Comparison of ENCODE assay signal across 9 cellular contexts in the genomic region with DNA sequence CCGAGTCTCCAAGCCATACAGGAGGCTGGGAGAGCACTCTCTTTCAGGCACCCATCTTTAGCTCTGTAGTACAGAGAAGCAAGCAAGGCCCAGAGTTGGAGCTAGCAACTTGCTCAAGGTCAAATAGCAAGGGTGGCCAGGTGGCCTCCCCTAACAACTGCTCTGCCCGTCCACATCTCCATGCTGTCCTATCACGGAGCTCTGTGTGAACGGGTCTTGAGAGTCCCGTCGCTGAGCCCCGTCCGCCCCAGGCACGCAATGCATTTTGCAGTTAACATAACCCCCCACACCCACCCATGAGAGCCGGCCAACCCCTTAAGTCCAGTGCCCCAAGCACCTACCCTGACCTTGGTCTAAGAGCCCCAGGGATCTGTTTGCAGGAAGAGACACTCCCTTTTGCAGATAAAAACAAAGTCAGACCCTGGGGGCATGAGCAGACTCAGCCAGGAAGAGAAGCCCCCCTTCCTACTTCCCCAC. TPM values are rescaled to one million over a fixed set of nuclear protein-coding genes. Genes with fewer than 3 reads are reported as not detected.
DNase-seq lines count a peak whose midpoint lies in the region; ATAC-seq, FAIRE-seq and TF ChIP-seq lines count a peak whose summit lies in the region.
"Had no signal": no experiment of that assay in that cellular context is flagged by ENCODE, and none has a peak within 500 bp of the region (broad histone marks: within the 10 kb centered on the region; RNA-seq: fewer than 3 reads in every experiment).

No MANE protein-coding gene starts in this region.

- TF ChIP-seq POLR2A in HCT116 (IDR thresholded peaks at IDR 0.05; ENCODE audit: borderline replicate concordance, extremely low read depth, insufficient read depth, insufficient read length), result no peak
- TF ChIP-seq POLR2A in HepG2 (IDR thresholded peaks at IDR 0.05; ENCODE audit: insufficient read depth in 1 of 2, low read depth in 2 of 2, low read length in 2 of 2), result 0 out of 4 replicates have a peak, but pooled peaks of 1 of the 2 experiments have one; percentile 53
- no peak for TF ChIP-seq POLR2A in transverse colon (IDR thresholded peaks at IDR 0.05)

- no peaks in the 10 kb centered on the region for H3K9me2 ChIP-seq in HCT116 (ENCODE audit: insufficient read depth)

- in situ Hi-C loops in HepG2 (cut with HindIII; ENCODE audit: extremely low pct_ligation_motif_present, low pct_unique_long_range_greater_than_20kb) (loop anchor here (5.0 to 25.0 kb wide), 2 partner anchors 118 to 827 kb away; a partner anchor contains a TSS), transverse colon (cut with MboI; ENCODE audit: low pct_ligation_motif_present in 1 of 4, low pct_unique_long_range_greater_than_20kb in 1 of 4, low sequenced_read_pairs in 3 of 4) (loop anchor here in 1 of 4 donors (5.0 kb wide), 1 partner anchor 88 kb away; a partner anchor contains a TSS)

- H3K27me3 ChIP-seq in HCT116 (ENCODE audit: insufficient read depth, low read length), result no peaks in the 10 kb centered on the region
- no peaks in the 10 kb centered on the region for H3K27me3 ChIP-seq in ascending aorta
- H3K27me3 ChIP-seq in HepG2 (ENCODE audit: control insufficient read depth in 1 of 2, insufficient read depth in 2 of 2, low read length in 2 of 2), result no peaks in the 10 kb centered on the region; a peak in 1 of 5 replicates
- H3K27me3 ChIP-seq in transverse colon, result no peaks in the 10 kb centered on the region

- H4K20me1 ChIP-seq in HCT116 (ENCODE audit: insufficient read depth), result no peaks in the 10 kb centered on the region
- peaks cover 33% of the 10 kb centered on the region for H4K20me1 ChIP-seq in HepG2 (ENCODE audit: insufficient read depth, low read length)

- BruUV-seq in HCT116 (replicated peaks; lab: Mats Ljungman, UMichigan), result TSS peak; percentile 40
- no TSS peak for BruUV-seq in HepG2 (replicated peaks; lab: Mats Ljungman, UMichigan)

- H3K4me1 ChIP-seq in HCT116 (ENCODE audit: control insufficient read depth in 1 of 2, insufficient read depth in 2 of 2, low read length in 2 of 2) (peaks cover 15 to 27% of the 10 kb centered on the region in 2 experiments; a peak in 3 of 4 replicates), ascending aorta (peaks cover 10 to 39% of the 10 kb centered on the region in 2 donors), HepG2 (ENCODE audit: insufficient read depth, low read length) (peaks cover 49% of the 10 kb centered on the region), transverse colon (peaks cover 34 to 59% (median 42%) of the 10 kb centered on the region in 4 donors)

- no peak for TF ChIP-seq EP300 in HepG2 (IDR thresholded peaks at IDR 0.05; ENCODE audit: low read depth in 2 of 2, low read length in 2 of 2)
- no peak for TF ChIP-seq EP300 in HepG2 (CRISPR knock-in tag; IDR thresholded peaks at IDR 0.05; ENCODE audit: borderline replicate concordance)
- TF ChIP-seq EP300 in transverse colon (IDR thresholded peaks at IDR 0.05; ENCODE audit: low read depth), result no peak

- POLR2A ChIA-PET in AG04449 (lab: Yijun Ruan, JAX), result interaction anchor here (0.7 kb wide), 1 partner anchor 15 kb away, joined by 5 read pairs; no protein-coding TSS in a partner anchor
- POLR2A ChIA-PET in HCT116 (lab: Charles Lee), result interaction anchor here (1.0 kb wide), 1 partner anchor 12 kb away, joined by 3 read pairs; no protein-coding TSS in a partner anchor
- POLR2A ChIA-PET in HepG2 (lab: Yijun Ruan, JAX), result interaction anchor here (0.7 to 7.9 kb wide), 11 partner anchors 9 to 551 kb away, joined by 3 to 212 read pairs (median 3); a partner anchor contains a TSS

- TF ChIP-seq RAD21 in HCT116 (IDR thresholded peaks at IDR 0.05; ENCODE audit: low read depth) (no peak), HepG2 (CRISPR knock-in tag; IDR thresholded peaks at IDR 0.05) (no peak)

- DNase-seq in AG04449 (ENCODE audit: low read depth, low spot score) (no peak), HCT116 (ENCODE audit: low read depth, low spot score) (no peak), ascending aorta (ENCODE audit: low spot score in 2 of 2) (no peak), HepG2 (ENCODE audit: low spot score) (peak; percentile 42), transverse colon (no peak), D721Med (ENCODE audit: insufficient read length, low spot score) (no peak), HTR-8/SVneo (ENCODE audit: insufficient read length, low spot score) (no peak), NCI-H1436 (lab: John Stamatoyannopoulos, UW) (no peak)

- H3K79me2 ChIP-seq in HCT116 (ENCODE audit: insufficient read depth, low read length) (peaks cover 45% of the 10 kb centered on the region), HepG2 (ENCODE audit: insufficient read depth, low read length) (peaks cover 40% of the 10 kb centered on the region)

- H3K4me2 ChIP-seq in HCT116 (ENCODE audit: low read length), result peak overlapping the region; percentile 100
- peak overlapping the region; percentile 91 for H3K4me2 ChIP-seq in HepG2 (ENCODE audit: low read depth, low read length)

- H3K27ac ChIP-seq in HCT116 (ENCODE audit: low read depth, low read length), result peak overlapping the region; percentile 89
- peak overlapping the region; percentile 91 to 97 for H3K27ac ChIP-seq in ascending aorta
- H3K27ac ChIP-seq in HepG2 (ENCODE audit: extremely low read length, insufficient read depth, low read length), result peak overlapping the region; percentile 95
- peak overlapping the region; percentile 89 to 99 (median 98) for H3K27ac ChIP-seq in transverse colon

- H2AFZ ChIP-seq in HCT116 (ENCODE audit: low read depth, low read length, poor library complexity, severe bottlenecking) (no peak overlapping the region), HepG2 (ENCODE audit: low read length) (no peak overlapping the region)

- FAIRE-seq in HepG2 (lab: Jason Lieb, UNC), result peak; percentile 68
- FAIRE-seq in D721Med (lab: Jason Lieb, UNC), result no peak
- no peak for FAIRE-seq in HTR-8/SVneo (lab: Jason Lieb, UNC)

- ATAC-seq in HCT116 (no peak), HepG2 (peak; percentile 4; the same call in 2 of the 3 replicates)

- WGBS in HepG2 (ENCODE audit: low lambda C conversion rate), result 2% methylated on average over 8 of the region's 10 CpGs
- 1% methylated on average over 10 of the region's 10 CpGs; no CpG with 5 or more reads in 1 of the 2 donors for WGBS in transverse colon (ENCODE audit: low coverage in 1 of 2), 2 donors

- RAD21 ChIA-PET in HCT116 (lab: Charles Lee; ENCODE audit: low non-redundant PET in 1 of 2, low total read pairs in 2 of 2, uncharacterized antibody in 2 of 2, unreplicated experiment in 2 of 2), result no interaction called here

- no peak for TF ChIP-seq CTCF in AG04449 (IDR thresholded peaks at IDR 0.05; ENCODE audit: insufficient read depth, low read length, missing control alignments)
- TF ChIP-seq CTCF in HCT116 (IDR thresholded peaks at IDR 0.05 in 2 of 3, conservative IDR thresholded peaks at IDR 0.05 in 1 of 3; ENCODE audit: borderline replicate concordance in 1 of 3, insufficient read depth in 1 of 3, low read depth in 2 of 3, low read length in 2 of 3), result no peak
- TF ChIP-seq CTCF in ascending aorta (IDR thresholded peaks at IDR 0.05), result no peak
- no peak for TF ChIP-seq CTCF in HepG2 (CRISPR knock-in tag; IDR thresholded peaks at IDR 0.05)
- no peak for TF ChIP-seq CTCF in transverse colon (IDR thresholded peaks at IDR 0.05)
- TF ChIP-seq CTCF in D721Med (IDR thresholded peaks at IDR 0.05; ENCODE audit: insufficient read depth, missing control alignments), result no peak

- CTCF ChIA-PET in AG04449 (lab: Yijun Ruan, JAX), result interaction anchor here (0.6 to 3.8 kb wide), 6 partner anchors 35 to 125 kb away, joined by 3 to 28 read pairs (median 4); a partner anchor contains a TSS
- CTCF ChIA-PET in HCT116 (lab: Charles Lee), result no interaction called here
- CTCF ChIA-PET in HepG2 (lab: Yijun Ruan, JAX; ENCODE audit: low intra/inter-chr PET ratio, low total read pairs), result no interaction called here

- H3K4me3 ChIP-seq in AG04449 (ENCODE audit: low read depth, low read length), result peak overlapping the region; percentile 87
- H3K4me3 ChIP-seq in HCT116 (replicated peaks in 1 of 2; ENCODE audit: low read depth in 1 of 2, low read length in 2 of 2), result peak overlapping the region; percentile 79 to 99
- H3K4me3 ChIP-seq in ascending aorta, result peak overlapping the region; percentile 76 to 85
- peak overlapping the region; percentile 90 to 98 (median 97) for H3K4me3 ChIP-seq in HepG2 (replicated peaks in 1 of 3; ENCODE audit: insufficient read depth in 1 of 3, low read depth in 2 of 3, low read length in 3 of 3)
- H3K4me3 ChIP-seq in transverse colon, result peak overlapping the region; percentile 45 to 93 (median 90)

- peaks cover 0 to 12% of the 10 kb centered on the region in 2 experiments; a peak in 1 of 4 replicates for H3K36me3 ChIP-seq in HCT116 (ENCODE audit: control insufficient read depth in 1 of 2, insufficient read depth in 2 of 2, low read length in 2 of 2)
- peaks cover 15 to 18% of the 10 kb centered on the region in 2 donors for H3K36me3 ChIP-seq in ascending aorta
- peaks cover 10 to 29% of the 10 kb centered on the region in 2 experiments for H3K36me3 ChIP-seq in HepG2 (replicated peaks in 1 of 2; ENCODE audit: control insufficient read depth in 1 of 2, insufficient read depth in 2 of 2, low read length in 2 of 2)
- peaks cover 0 to 6% (median 0%) of the 10 kb centered on the region in 4 donors for H3K36me3 ChIP-seq in transverse colon

- H3K9ac ChIP-seq in HCT116 (ENCODE audit: low read length), result peak overlapping the region; percentile 99
- peak overlapping the region; percentile 91 for H3K9ac ChIP-seq in HepG2 (ENCODE audit: insufficient read depth, low read depth, low read length)

- intact Hi-C loops in HCT116 (cut with micrococcal nuclease), result loop anchor here (2.0 to 5.0 kb wide), 3 partner anchors 88 to 147 kb away; a partner anchor contains a TSS
- intact Hi-C loops in ascending aorta (cut with DNase I), result loop anchor here (5.0 kb wide), 1 partner anchor 472 kb away; a partner anchor contains a TSS
- intact Hi-C loops in HepG2 (cut with micrococcal nuclease; ENCODE audit: unreplicated experiment), result no loop called here
- intact Hi-C loops in transverse colon (cut with DNase I; ENCODE audit: low total_unique reads), result no loop called here

- no peaks in the 10 kb centered on the region for H3K9me3 ChIP-seq in HCT116 (ENCODE audit: control insufficient read depth in 1 of 2, insufficient read depth in 1 of 2, low read depth in 1 of 2, low read length in 2 of 2)
- H3K9me3 ChIP-seq in ascending aorta, result no peaks in the 10 kb centered on the region
- no peaks in the 10 kb centered on the region for H3K9me3 ChIP-seq in HepG2 (ENCODE audit: low read length)
- no peaks in the 10 kb centered on the region for H3K9me3 ChIP-seq in transverse colon

RNA-seq across cellular contexts. Expression of a gene that starts 1.5 kb away (rescaled TPM):
- total RNA-seq in HCT116 (2021; ENCODE audit: unreplicated experiment), result 58.4 TPM
- polyA plus RNA-seq in HCT116 (2012), result 37.5 and 46.6 TPM in 2 replicates
- 24.1 TPM for total RNA-seq in ascending aorta
- total RNA-seq in HepG2 (2016; rRNA removed; fragmentation: Illumina TruSeq; extraction: Trizol), result 5.1 and 9.2 TPM in 2 replicates
- 7.2 and 9.4 TPM in 2 replicates for total RNA-seq in HepG2 (2016; cell fraction: cytosol; rRNA removed; fragmentation: Illumina TruSeq; extraction: Trizol; ENCODE audit: low read depth)
- total RNA-seq in HepG2 (2016; cell fraction: insoluble cytoplasmic fraction; rRNA removed; fragmentation: Illumina TruSeq; extraction: Trizol), result 4.4 and 8.7 TPM in 2 replicates
- 7.2 and 9.8 TPM in 2 replicates for total RNA-seq in HepG2 (2016; cell fraction: membrane; rRNA removed; fragmentation: Illumina TruSeq; extraction: Trizol)
- total RNA-seq in HepG2 (2016; cell fraction: nucleus; rRNA removed; fragmentation: Illumina TruSeq; extraction: Trizol), result 9.4 and 17.1 TPM in 2 replicates
- 16.8 and 19.1 TPM in 2 replicates for polyA plus RNA-seq in HepG2 (2011; rRNA removed)
- 6.8 and 9.5 TPM in 2 replicates for polyA plus RNA-seq in HepG2 (2011; cell fraction: cytosol; rRNA removed)
- polyA plus RNA-seq in HepG2 (2011; cell fraction: nucleus; rRNA removed), result 134 and 149 TPM in 2 replicates
- polyA plus RNA-seq in HepG2 (2012), result 37.8 and 52.8 TPM in 2 replicates
- 2.3 and 2.5 TPM in 2 replicates for polyA plus RNA-seq in HepG2 (2016; cell fraction: cytosol; fragmentation: Illumina TruSeq; extraction: Trizol; ENCODE audit: low read depth)
- polyA plus RNA-seq in HepG2 (2016; cell fraction: insoluble cytoplasmic fraction; fragmentation: Illumina TruSeq; extraction: Trizol; ENCODE audit: low read depth), result 15.8 and 20.6 TPM in 2 replicates
- 9.4 and 9.7 TPM in 2 replicates for polyA plus RNA-seq in HepG2 (2016; cell fraction: membrane; fragmentation: Illumina TruSeq; extraction: Trizol; ENCODE audit: low read depth)
- 52.0 and 60.3 TPM in 2 replicates for polyA plus RNA-seq in HepG2 (2016; cell fraction: nucleus; fragmentation: Illumina TruSeq; extraction: Trizol; ENCODE audit: insufficient read depth, low read depth)
- 18.3 and 21.3 TPM in 2 replicates for polyA minus RNA-seq in HepG2 (2011; rRNA and poly(A)+ RNA removed; ENCODE audit: low replicate concordance)
- 16.1 and 19.0 TPM in 2 replicates for polyA minus RNA-seq in HepG2 (2011; cell fraction: cytosol; rRNA and poly(A)+ RNA removed)
- polyA minus RNA-seq in HepG2 (2011; cell fraction: nucleus; rRNA and poly(A)+ RNA removed), result 28.3 and 33.1 TPM in 2 replicates
- 10 to 100 TPM; 43.8 to 65.6 (median 54.8) TPM for total RNA-seq in transverse colon

RNA-seq across cellular contexts. Expression of a gene that starts 13.4 kb away (rescaled TPM):
- total RNA-seq in HCT116 (2021; ENCODE audit: unreplicated experiment), result 0.10 TPM
- 0.32 and 0.48 TPM in 2 replicates for polyA plus RNA-seq in HCT116 (2012)
- not detected for total RNA-seq in ascending aorta
- total RNA-seq in HepG2 (2016; rRNA removed; fragmentation: Illumina TruSeq; extraction: Trizol), result 7.8 and 17.9 TPM in 2 replicates
- 3.8 and 4.0 TPM in 2 replicates for total RNA-seq in HepG2 (2016; cell fraction: cytosol; rRNA removed; fragmentation: Illumina TruSeq; extraction: Trizol; ENCODE audit: low read depth)
- 5.3 and 18.3 TPM in 2 replicates for total RNA-seq in HepG2 (2016; cell fraction: insoluble cytoplasmic fraction; rRNA removed; fragmentation: Illumina TruSeq; extraction: Trizol)
- 7.4 and 8.2 TPM in 2 replicates for total RNA-seq in HepG2 (2016; cell fraction: membrane; rRNA removed; fragmentation: Illumina TruSeq; extraction: Trizol)
- 19.1 and 22.7 TPM in 2 replicates for total RNA-seq in HepG2 (2016; cell fraction: nucleus; rRNA removed; fragmentation: Illumina TruSeq; extraction: Trizol)
- polyA plus RNA-seq in HepG2 (2011; rRNA removed), result 20.9 and 27.3 TPM in 2 replicates
- 14.0 and 14.6 TPM in 2 replicates for polyA plus RNA-seq in HepG2 (2011; cell fraction: cytosol; rRNA removed)
- polyA plus RNA-seq in HepG2 (2011; cell fraction: nucleus; rRNA removed), result 70.0 and 99.3 TPM in 2 replicates
- 15.8 and 16.5 TPM in 2 replicates for polyA plus RNA-seq in HepG2 (2012)
- 2.7 and 3.5 TPM in 2 replicates for polyA plus RNA-seq in HepG2 (2016; cell fraction: cytosol; fragmentation: Illumina TruSeq; extraction: Trizol; ENCODE audit: low read depth)
- 6.8 and 7.1 TPM in 2 replicates for polyA plus RNA-seq in HepG2 (2016; cell fraction: insoluble cytoplasmic fraction; fragmentation: Illumina TruSeq; extraction: Trizol; ENCODE audit: low read depth)
- 4.6 and 6.1 TPM in 2 replicates for polyA plus RNA-seq in HepG2 (2016; cell fraction: membrane; fragmentation: Illumina TruSeq; extraction: Trizol; ENCODE audit: low read depth)
- polyA plus RNA-seq in HepG2 (2016; cell fraction: nucleus; fragmentation: Illumina TruSeq; extraction: Trizol; ENCODE audit: insufficient read depth, low read depth), result 48.7 and 52.7 TPM in 2 replicates
- polyA minus RNA-seq in HepG2 (2011; rRNA and poly(A)+ RNA removed; ENCODE audit: low replicate concordance), result 0.07 and 41.0 TPM in 2 replicates
- 12.1 and 12.2 TPM in 2 replicates for polyA minus RNA-seq in HepG2 (2011; cell fraction: cytosol; rRNA and poly(A)+ RNA removed)
- polyA minus RNA-seq in HepG2 (2011; cell fraction: nucleus; rRNA and poly(A)+ RNA removed), result 15.5 and 15.7 TPM in 2 replicates
- 100 to 1,000 TPM in 2 of 4 donors, 10 to 100 TPM in 2; 15.5 to 257 (median 104) TPM for total RNA-seq in transverse colon
- total RNA-seq: lung microvascular endothelial cell had no signal

Comparison
In these comparisons a context has a peak if more than half of its experiments do, and no peak if none do; other contexts are left out.
1. intact Hi-C loops: an anchor here in HCT116 (2.0 to 5.0 kb wide) and ascending aorta (5.0 kb wide); none called in HepG2 and transverse colon.